14 cellular contexts compared by ENCODE assay signal in the genomic region with DNA sequence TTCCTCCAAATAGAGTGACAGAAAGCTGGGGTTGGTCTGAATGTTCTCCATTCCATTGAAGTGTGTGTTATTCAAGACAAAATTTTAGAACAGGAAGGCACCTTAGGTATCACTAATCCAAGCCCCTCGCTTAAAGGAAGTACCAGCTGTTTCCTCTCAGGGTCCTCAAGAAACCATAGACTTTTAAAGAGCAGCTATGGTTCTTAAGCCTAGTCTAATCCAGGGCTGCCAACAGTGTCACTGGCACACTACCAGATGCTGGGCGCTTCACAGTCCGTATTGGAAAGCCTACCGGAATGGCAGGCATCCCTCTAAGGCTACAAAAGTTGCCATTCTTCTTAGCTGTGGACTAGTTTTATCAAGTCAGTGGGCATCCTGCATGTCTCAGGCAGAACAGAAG. TPM values are rescaled to one million over a fixed set of nuclear protein-coding genes. Genes with fewer than 3 reads are reported as not detected.
A peak's percentile ranks its signal among the peaks of the same experiment; 100 is the strongest.
DNase-seq lines count a peak whose midpoint lies in the region; ATAC-seq, FAIRE-seq and TF ChIP-seq lines count a peak whose summit lies in the region.
"Had no signal": no experiment of that assay in that cellular context is flagged by ENCODE, and none has a peak within 500 bp of the region (broad histone marks: within the 10 kb centered on the region; RNA-seq: fewer than 3 reads in every experiment).

No MANE protein-coding gene starts in this region.

- no peak overlapping the region for H3K27ac ChIP-seq in osteoblast (ENCODE audit: low read depth, low read length)
- no peak overlapping the region for H3K27ac ChIP-seq in hepatocyte
- H3K27ac ChIP-seq: SK-N-MC had no signal

- peak overlapping the region; percentile 98 for H3K27ac Mint-ChIP-seq in activated CD4-positive, alpha-beta T cell treated with anti-CD3 and anti-CD28 coated beads for 36 hours
- H3K27ac Mint-ChIP-seq in activated B cell treated with CpG ODN at 0.5 μM for 24 hours (peak overlapping the region; percentile 100), natural killer cell (peak overlapping the region; percentile 98 to 99), osteocyte (ENCODE audit: unreplicated experiment) (no peak overlapping the region)

- no peak for ATAC-seq in activated CD4-positive, alpha-beta T cell treated with anti-CD3 and anti-CD28 coated beads for 36 hours
- ATAC-seq in activated B cell treated with CpG ODN at 0.5 μM for 24 hours (ENCODE audit: low read depth) = no peak
- no peak for ATAC-seq in natural killer cell
- ATAC-seq: lower lobe of right lung had no signal

- H3K4me3 ChIP-seq in osteoblast (ENCODE audit: insufficient read depth, low read length) = no peak overlapping the region
- no peak overlapping the region for H3K4me3 ChIP-seq in hepatocyte
- H3K4me3 ChIP-seq: SK-N-MC had no signal

- peaks cover 66% of the 10 kb centered on the region for H3K4me1 Mint-ChIP-seq in activated CD4-positive, alpha-beta T cell treated with anti-CD3 and anti-CD28 coated beads for 36 hours
- H3K4me1 Mint-ChIP-seq in activated B cell treated with CpG ODN at 0.5 μM for 24 hours = peaks cover 75% of the 10 kb centered on the region
- H3K4me1 Mint-ChIP-seq in natural killer cell = peaks cover 46 to 55% of the 10 kb centered on the region in 2 donors
- H3K4me1 Mint-ChIP-seq in osteocyte (ENCODE audit: unreplicated experiment) = peaks cover 62% of the 10 kb centered on the region

- no peak for TF ChIP-seq POLR2A in GM12891 (IDR thresholded peaks at IDR 0.05; ENCODE audit: low read depth, low read length)

- H3K4me1 ChIP-seq in osteoblast (ENCODE audit: insufficient read depth, low read length) = peaks cover 28% of the 10 kb centered on the region
- H3K4me1 ChIP-seq in hepatocyte (ENCODE audit: insufficient read depth) = peaks cover 30% of the 10 kb centered on the region

- no peaks in the 10 kb centered on the region for H3K36me3 ChIP-seq in osteoblast (ENCODE audit: insufficient read depth, low read length)
- H3K36me3 ChIP-seq in hepatocyte (replicated peaks; ENCODE audit: insufficient read depth, low read depth) = no peaks in the 10 kb centered on the region
- H3K36me3 ChIP-seq: lower lobe of right lung had no signal

- intact Hi-C loops in activated CD4-positive, alpha-beta T cell treated with anti-CD3 and anti-CD28 coated beads for 36 hours (cut with DNase I, micrococcal nuclease) = loop anchor here (2.0 to 10.0 kb wide), 6 partner anchors 146 to 1090 kb away; a partner anchor contains a TSS
- intact Hi-C loops in activated B cell treated with CpG ODN at 0.5 μM for 24 hours (cut with micrococcal nuclease) (loop anchor here (5.0 kb wide), 2 partner anchors 860 to 1145 kb away; a partner anchor contains a TSS), natural killer cell (cut with micrococcal nuclease) (loop anchor here (5.0 to 10.0 kb wide), 3 partner anchors 165 to 748 kb away; a partner anchor contains a TSS)

- H2AFZ ChIP-seq in osteoblast (ENCODE audit: low read length) (no peak overlapping the region), hepatocyte (no peak overlapping the region)

- H3K79me2 ChIP-seq in osteoblast (ENCODE audit: insufficient read depth, low read length) (peaks cover 4% of the 10 kb centered on the region), hepatocyte (peaks cover 11% of the 10 kb centered on the region)

- H3K9me3 Mint-ChIP-seq in activated CD4-positive, alpha-beta T cell treated with anti-CD3 and anti-CD28 coated beads for 36 hours (ENCODE audit: low read depth) = peaks cover 15% of the 10 kb centered on the region
- H3K9me3 Mint-ChIP-seq in activated B cell treated with CpG ODN at 0.5 μM for 24 hours = peaks cover 11% of the 10 kb centered on the region
- H3K9me3 Mint-ChIP-seq in natural killer cell = no peaks in the 10 kb centered on the region
- no peaks in the 10 kb centered on the region for H3K9me3 Mint-ChIP-seq in osteocyte (ENCODE audit: unreplicated experiment)

- H3K27me3 ChIP-seq in osteoblast (ENCODE audit: insufficient read depth, low read length) (no peaks in the 10 kb centered on the region), hepatocyte (no peaks in the 10 kb centered on the region)

- no peaks in the 10 kb centered on the region for H4K20me1 ChIP-seq in osteoblast (ENCODE audit: insufficient read depth, low read length)
- H4K20me1 ChIP-seq in hepatocyte (ENCODE audit: insufficient read depth, poor library complexity, severe bottlenecking) = no peaks in the 10 kb centered on the region

- CTCF ChIA-PET in activated CD4-positive, alpha-beta T cell treated with anti-CD3 and anti-CD28 coated beads for 36 hours (lab: Charles Lee) = interaction anchor here (0.7 to 0.9 kb wide), 3 partner anchors 41 to 147 kb away, joined by 3 read pairs; no protein-coding TSS in a partner anchor
- CTCF ChIA-PET in activated B cell treated with CpG ODN at 0.5 μM for 24 hours (lab: Charles Lee) = no interaction called here

- DNase-seq in activated CD4-positive, alpha-beta T cell treated with anti-CD3 and anti-CD28 coated beads for 36 hours = no peak
- no peak for DNase-seq in activated CD4-positive, alpha-beta T cell treated with anti-CD3 and anti-CD28 coated beads, Interleukin-2, amount 50 U/mL, for 48 hours
- DNase-seq in GM12891 (ENCODE audit: insufficient read length, low spot score) (no peak), activated B cell treated with CpG ODN at 0.5 μM for 24 hours (no peak), natural killer cell (no peak), osteoblast (ENCODE audit: insufficient read length, low spot score, missing footprints) (no peak), hepatocyte (ENCODE audit: low spot score) (no peak), osteocyte (ENCODE audit: extremely low spot score, unreplicated experiment) (no peak)
- DNase-seq: EL, glutamatergic neuron, lower lobe of right lung, NCI-H774, retina had no signal

- POLR2A ChIA-PET in activated CD4-positive, alpha-beta T cell treated with anti-CD3 and anti-CD28 coated beads for 36 hours (lab: Charles Lee) = no interaction called here
- POLR2A ChIA-PET in activated B cell treated with CpG ODN at 0.5 μM for 24 hours (lab: Charles Lee) = interaction anchor here (1.0 to 4.6 kb wide), 7 partner anchors 18 to 349 kb away, joined by 4 to 38 read pairs (median 13); a partner anchor contains a TSS

- peak overlapping the region; percentile 95 for H3K4me3 Mint-ChIP-seq in activated CD4-positive, alpha-beta T cell treated with anti-CD3 and anti-CD28 coated beads for 36 hours
- H3K4me3 Mint-ChIP-seq in activated B cell treated with CpG ODN at 0.5 μM for 24 hours = peak overlapping the region; percentile 50
- H3K4me3 Mint-ChIP-seq in natural killer cell = peak overlapping the region; percentile 17
- no peak overlapping the region for H3K4me3 Mint-ChIP-seq in osteocyte (ENCODE audit: unreplicated experiment)

- H3K36me3 Mint-ChIP-seq in activated CD4-positive, alpha-beta T cell treated with anti-CD3 and anti-CD28 coated beads for 36 hours (ENCODE audit: low read depth) = peaks cover 27% of the 10 kb centered on the region
- H3K36me3 Mint-ChIP-seq in activated B cell treated with CpG ODN at 0.5 μM for 24 hours (ENCODE audit: low read depth) (peaks cover 18% of the 10 kb centered on the region), natural killer cell (peaks cover 9% of the 10 kb centered on the region), osteocyte (ENCODE audit: unreplicated experiment) (peaks cover 5% of the 10 kb centered on the region)

- no peaks in the 10 kb centered on the region for H3K9me2 ChIP-seq in hepatocyte (replicated peaks; ENCODE audit: insufficient read depth)

- FAIRE-seq in GM12891 (lab: Jason Lieb, UNC) = peak; percentile 16

- H3K4me2 ChIP-seq in osteoblast (ENCODE audit: insufficient read depth, low read length) (no peak overlapping the region), hepatocyte (no peak overlapping the region)

- H3K9me3 ChIP-seq in osteoblast (ENCODE audit: low read depth, low read length) (no peaks in the 10 kb centered on the region), hepatocyte (ENCODE audit: low read depth) (no peaks in the 10 kb centered on the region)
- H3K9me3 ChIP-seq: lower lobe of right lung had no signal

- no peak for TF ChIP-seq CTCF in activated B cell treated with CpG ODN at 0.5 μM for 24 hours (IDR thresholded peaks at IDR 0.05)
- no peak for TF ChIP-seq CTCF in natural killer cell (IDR thresholded peaks at IDR 0.05)
- TF ChIP-seq CTCF in osteoblast (IDR thresholded peaks at IDR 0.05; ENCODE audit: extremely low read depth, low read depth, low read length) = no peak
- TF ChIP-seq CTCF in hepatocyte (IDR thresholded peaks at IDR 0.05; ENCODE audit: poor library complexity) = no peak
- TF ChIP-seq CTCF in osteocyte (IDR thresholded peaks at IDR 0.05) = no peak

- 87% methylated on average over 4 of the region's 4 CpGs for WGBS in hepatocyte (ENCODE audit: low lambda C conversion rate, missing lambda C conversion rate)

- H3K27me3 Mint-ChIP-seq in activated CD4-positive, alpha-beta T cell treated with anti-CD3 and anti-CD28 coated beads for 36 hours = no peaks in the 10 kb centered on the region
- H3K27me3 Mint-ChIP-seq in activated B cell treated with CpG ODN at 0.5 μM for 24 hours (no peaks in the 10 kb centered on the region), natural killer cell (ENCODE audit: low read depth in 2 of 2) (no peaks in the 10 kb centered on the region), osteocyte (ENCODE audit: unreplicated experiment) (no peaks in the 10 kb centered on the region)

TF ChIP-seq in GM12891, 5 proteins besides CTCF, POLR2A, EP300 and RAD21:
- no peak for TF ChIP-seq PAX5 (IDR thresholded peaks at IDR 0.05; ENCODE audit: insufficient read depth, low read length, severe bottlenecking)
- TF ChIP-seq POU2F2 (IDR thresholded peaks at IDR 0.05; ENCODE audit: low read depth, low read length) = no peak
- TF ChIP-seq SPI1 (IDR thresholded peaks at IDR 0.05; ENCODE audit: low read depth, low read length) = no peak
- TF ChIP-seq POLR2AphosphoS5 (IDR thresholded peaks at IDR 0.05; ENCODE audit: low read depth, low read length) = no peak
- TF ChIP-seq TAF1 (IDR thresholded peaks at IDR 0.05; ENCODE audit: low read depth, low read length) = no peak
TF ChIP-seq in GM12891: peak in this region for 0.

RNA-seq across cellular contexts. Expression of a gene that starts 1.9 kb away (rescaled TPM):
- total RNA-seq in activated CD4-positive, alpha-beta T cell treated with anti-CD3 and anti-CD28 coated beads for 36 hours = 10 to 100 TPM; 24.6 to 25.1 TPM
- 4.1 TPM for polyA plus RNA-seq in GM12891 (2012; ENCODE audit: low read depth, missing spikeins)
- 14.2 and 15.6 TPM in 2 replicates for total RNA-seq in activated B cell treated with CpG ODN at 0.5 μM for 24 hours
- 10 to 100 TPM; 17.2 to 21.0 (median 18.3) TPM for total RNA-seq in natural killer cell
- 3.8 and 4.7 TPM in 2 replicates for total RNA-seq in osteoblast
- 8.1 and 9.9 TPM in 2 replicates for total RNA-seq in hepatocyte
- 3.2 and 6.2 TPM in 2 replicates for polyA plus RNA-seq in hepatocyte
- total RNA-seq in osteocyte = 11.7 and 11.9 TPM in 2 replicates
